Comparison of ENCODE assay signal across 9 cellular contexts in genomic region chr13:50991624-50992610, GRCh38.
DNase-seq lines count a peak whose midpoint lies in the region; ATAC-seq and TF ChIP-seq lines count a peak whose summit lies in the region.
"Had no signal": no experiment of that assay in that cellular context is flagged by ENCODE, and none has a peak within 500 bp of the region (broad histone marks: within the 10 kb centered on the region; RNA-seq: fewer than 3 reads in every experiment).

No MANE protein-coding gene starts in this region.

- H3K4me1 ChIP-seq in GM23338 (ENCODE audit: insufficient read depth) (peaks cover 20% of the 10 kb centered on the region), iPS-20b (ENCODE audit: insufficient read depth, low read length) (peaks cover 21% of the 10 kb centered on the region)
- H3K4me1 ChIP-seq: A549 had no signal

- H3K79me2 ChIP-seq in GM23338 (replicated peaks; ENCODE audit: insufficient read depth), result no peaks in the 10 kb centered on the region

- ATAC-seq in GM23338, result no peak
- ATAC-seq: A549 had no signal

- no peak overlapping the region for H3K4me2 ChIP-seq in GM23338
- H3K4me2 ChIP-seq: A549 had no signal

- H3K9ac ChIP-seq in iPS-20b (ENCODE audit: low read depth, low read length), result peak overlapping the region; percentile 40; the same call in 1 of the 2 replicates

- no peaks in the 10 kb centered on the region for H3K36me3 ChIP-seq in GM23338 (ENCODE audit: insufficient read depth)
- no peaks in the 10 kb centered on the region for H3K36me3 ChIP-seq in iPS-20b (ENCODE audit: insufficient read depth, low read depth, low read length)

- H3K4me1 Mint-ChIP-seq in GM23338, result peaks cover 36% of the 10 kb centered on the region

- TF ChIP-seq CTCF in GM23338 (conservative IDR thresholded peaks at IDR 0.05; ENCODE audit: low read depth in 2 of 2), result no peak

- no peak overlapping the region for H3K4me3 Mint-ChIP-seq in GM23338

- H3K36me3 Mint-ChIP-seq in GM23338 (ENCODE audit: low read depth), result peaks cover 3% of the 10 kb centered on the region; the same call in 1 of the 3 replicates

- no peaks in the 10 kb centered on the region for H3K9me2 ChIP-seq in GM23338 (ENCODE audit: insufficient read depth)

- H3K9me3 ChIP-seq in iPS-20b (ENCODE audit: insufficient read depth, low read depth, low read length), result no peaks in the 10 kb centered on the region
- H3K9me3 ChIP-seq: A549 had no signal

- peaks cover 4% of the 10 kb centered on the region for H3K27me3 Mint-ChIP-seq in GM23338 (ENCODE audit: insufficient read depth, low read depth, poor library complexity)

- peak; percentile 35 for DNase-seq in NCI-H1092 treated with DMSO at 0.1 percent for 48 hours (lab: John Stamatoyannopoulos, UW)
- DNase-seq in NCI-H1092 (lab: John Stamatoyannopoulos, UW), result no peak
- DNase-seq in GM23338 (ENCODE audit: low spot score), result no peak
- DNase-seq in NAMALWA (ENCODE audit: low spot score), result peak; percentile 78
- DNase-seq in HK-2 (ENCODE audit: unreplicated experiment), result no peak
- DNase-seq in mucosa of gallbladder (ENCODE audit: low spot score), result no peak
- DNase-seq in retina, result no peak

- H3K27ac Mint-ChIP-seq in GM23338, result no peak overlapping the region

- peak overlapping the region; percentile 89; the same call in 1 of the 2 replicates for H2AFZ ChIP-seq in GM23338

- H3K27ac ChIP-seq in GM23338 (ENCODE audit: low read depth), result no peak overlapping the region
- no peak overlapping the region for H3K27ac ChIP-seq in iPS-20b (ENCODE audit: low read length)
- H3K27ac ChIP-seq: A549 had no signal

- no peak overlapping the region for H3K4me3 ChIP-seq in GM23338
- no peak overlapping the region for H3K4me3 ChIP-seq in iPS-20b (ENCODE audit: low read length)
- H3K4me3 ChIP-seq: A549 had no signal

- H3F3A ChIP-seq in GM23338 (replicated peaks; ENCODE audit: low read depth), result no peaks in the 10 kb centered on the region

- H4K20me1 ChIP-seq in GM23338 (replicated peaks; ENCODE audit: insufficient read depth), result no peaks in the 10 kb centered on the region

- H3K9me3 Mint-ChIP-seq in GM23338, result peaks cover 3% of the 10 kb centered on the region; the same call in 2 of the 3 replicates

- H3K27me3 ChIP-seq in GM23338 (ENCODE audit: insufficient read depth), result no peaks in the 10 kb centered on the region
- peaks cover 22% of the 10 kb centered on the region for H3K27me3 ChIP-seq in iPS-20b (ENCODE audit: insufficient read depth, low read length)

TF ChIP-seq in GM23338, 12 proteins besides CTCF, POLR2A, EP300 and RAD21:
- TF ChIP-seq REST (IDR thresholded peaks at IDR 0.05; ENCODE audit: unreplicated experiment) (no peak), ETS1 (IDR thresholded peaks at IDR 0.05) (no peak), ZNF331 (CRISPR knock-in tag; IDR thresholded peaks at IDR 0.05; ENCODE audit: low read depth) (no peak), NANOG (IDR thresholded peaks at IDR 0.05; ENCODE audit: borderline replicate concordance) (no peak), ZNF462 (CRISPR knock-in tag; IDR thresholded peaks at IDR 0.05) (no peak), JUNB (IDR thresholded peaks at IDR 0.05; ENCODE audit: unreplicated experiment) (no peak), EZH2 (IDR thresholded peaks at IDR 0.05; ENCODE audit: low read depth, unreplicated experiment) (no peak), CREB1 (CRISPR knock-in tag; IDR thresholded peaks at IDR 0.05; ENCODE audit: low read depth) (no peak)
TF ChIP-seq in GM23338: peak in this region for 0.

Comparison
In these comparisons a context has a peak if more than half of its experiments do, and no peak if none do; other contexts are left out.
1. DNase-seq: peak in NCI-H1092 treated with DMSO at 0.1 percent for 48 hours (single experiment) and NAMALWA (single experiment); none in NCI-H1092 (single experiment), GM23338 (single experiment), HK-2 (single experiment), mucosa of gallbladder (single experiment) and retina (single experiment).